In the genomic region with DNA sequence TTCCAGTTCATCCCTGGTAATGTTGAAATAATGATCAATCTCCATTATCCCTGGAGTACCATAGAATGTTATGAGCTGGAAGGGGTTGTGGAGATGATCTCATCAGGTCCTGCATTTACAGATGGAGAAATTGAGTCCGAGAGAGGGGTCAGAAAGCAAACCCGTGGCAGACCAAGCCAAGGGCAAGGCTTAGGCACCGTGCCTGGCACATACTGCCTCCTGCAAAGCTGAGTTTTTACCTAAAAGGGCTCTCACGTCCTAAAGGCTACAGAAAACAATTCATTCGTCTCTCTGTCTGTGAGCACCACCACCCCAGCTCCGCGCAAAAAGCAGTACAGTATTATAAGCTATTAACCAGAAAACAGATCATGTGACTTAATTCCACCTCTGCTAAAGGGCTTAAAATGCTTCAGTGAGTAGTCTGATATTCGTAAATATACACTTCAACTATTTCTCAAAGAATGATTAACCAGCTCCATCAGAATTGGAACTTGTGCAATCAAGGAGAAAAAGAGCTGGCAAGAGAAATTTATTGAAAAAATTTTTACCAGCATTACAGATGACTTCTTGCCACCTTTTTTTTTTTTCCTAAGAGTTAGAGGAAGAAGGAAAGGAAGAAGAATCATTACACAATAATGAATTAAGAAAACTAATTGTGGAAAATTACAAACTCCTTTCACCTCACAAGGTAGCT, we compare ENCODE assay signal across 10 cellular contexts. TPM values are rescaled to one million over a fixed set of nuclear protein-coding genes. Genes with fewer than 3 reads are reported as not detected.
DNase-seq lines count a peak whose midpoint lies in the region; ATAC-seq and TF ChIP-seq lines count a peak whose summit lies in the region.
"Had no signal": no experiment of that assay in that cellular context is flagged by ENCODE, and none has a peak within 500 bp of the region (broad histone marks: within the 10 kb centered on the region; RNA-seq: fewer than 3 reads in every experiment).

No MANE protein-coding gene starts in this region.

- H3K4me3 Mint-ChIP-seq in T-helper 17 cell = no peak overlapping the region
- H3K4me3 Mint-ChIP-seq: activated naive CD8-positive, alpha-beta T cell treated with anti-CD3 and anti-CD28 coated beads, Interleukin-2, amount 50 U/mL, for 24 hours; dendritic cell treated with granulocyte-macrophage colony-stimulating factor and Interleukin-4, amounts not matched to agents 40 ng/mL and 50 ng/mL, for 4 days had no signal

- peaks cover 10% of the 10 kb centered on the region for H3K4me1 Mint-ChIP-seq in T-helper 17 cell

- peak overlapping the region; percentile 92 for H3K4me2 ChIP-seq in PC-9

- no peaks in the 10 kb centered on the region for H3K27me3 ChIP-seq in PC-9 (ENCODE audit: insufficient read depth, low read depth)
- no peaks in the 10 kb centered on the region for H3K27me3 ChIP-seq in colonic mucosa
- no peaks in the 10 kb centered on the region for H3K27me3 ChIP-seq in liver (ENCODE audit: control insufficient read depth in 4 of 4, insufficient read depth in 4 of 4, low read length in 3 of 4)
- no peaks in the 10 kb centered on the region for H3K27me3 ChIP-seq in upper lobe of left lung

- H3K27ac ChIP-seq in PC-9 (peak overlapping the region; percentile 91), colonic mucosa (peak overlapping the region; percentile 83), liver (ENCODE audit: low read depth in 1 of 2, low read length in 2 of 2) (peak overlapping the region; percentile 70 to 87), upper lobe of left lung (peak overlapping the region; percentile 73 to 90 (median 83))
- H3K27ac ChIP-seq: psoas muscle had no signal

- peaks cover 68% of the 10 kb centered on the region for H3F3A ChIP-seq in PC-9 (ENCODE audit: insufficient read depth, low read depth)

- TF ChIP-seq CTCF in PC-9 (conservative IDR thresholded peaks at IDR 0.05) = no peak
- TF ChIP-seq CTCF in colonic mucosa (IDR thresholded peaks at IDR 0.05) = no peak
- no peak for TF ChIP-seq CTCF in liver (IDR thresholded peaks at IDR 0.05; ENCODE audit: low read depth, low read length, missing input control)
- no peak for TF ChIP-seq CTCF in upper lobe of left lung (IDR thresholded peaks at IDR 0.05)

- WGBS in liver = 36% methylated on average over 8 of the region's 8 CpGs
- 55 to 64% methylated on average over 8 of the region's 8 CpGs for WGBS in upper lobe of left lung, 2 donors

- no peak overlapping the region for H3K4me3 ChIP-seq in PC-9
- no peak overlapping the region for H3K4me3 ChIP-seq in colonic mucosa
- H3K4me3 ChIP-seq in liver (ENCODE audit: low read depth in 1 of 3, low read length in 3 of 3) = peak overlapping the region in 2 of 3 donors; percentile 21 to 33
- no peak overlapping the region for H3K4me3 ChIP-seq in upper lobe of left lung
- H3K4me3 ChIP-seq: psoas muscle had no signal

- H3K27me3 Mint-ChIP-seq in T-helper 17 cell = no peaks in the 10 kb centered on the region
- H3K27me3 Mint-ChIP-seq: activated naive CD8-positive, alpha-beta T cell treated with anti-CD3 and anti-CD28 coated beads, Interleukin-2, amount 50 U/mL, for 24 hours had no signal

- TF ChIP-seq POLR2A in upper lobe of left lung (IDR thresholded peaks at IDR 0.05) = no peak

- no peak for TF ChIP-seq EP300 in upper lobe of left lung (IDR thresholded peaks at IDR 0.05)

- H4K20me1 ChIP-seq in PC-9 (ENCODE audit: insufficient read depth) = 0 out of 2 replicates have a peak, but pooled peaks cover 4% of the 10 kb centered on the region

- peaks cover 9% of the 10 kb centered on the region; the same call in 1 of the 2 replicates for H3K36me3 ChIP-seq in PC-9 (ENCODE audit: low read depth)
- H3K36me3 ChIP-seq in colonic mucosa = no peaks in the 10 kb centered on the region
- H3K36me3 ChIP-seq in liver (ENCODE audit: control insufficient read depth in 4 of 4, insufficient read depth in 3 of 4, low read depth in 1 of 4, low read length in 3 of 4) = no peaks in the 10 kb centered on the region
- no peaks in the 10 kb centered on the region for H3K36me3 ChIP-seq in upper lobe of left lung

- POLR2A ChIA-PET in PC-9 (lab: Charles Lee; ENCODE audit: unreplicated experiment) = interaction anchor here (0.6 to 0.7 kb wide), 3 partner anchors 14 to 93 kb away, joined by 3 to 4 read pairs (median 4); no protein-coding TSS in a partner anchor

- H2AFZ ChIP-seq in PC-9 = no peak overlapping the region; the same call in 1 of the 2 replicates

- intact Hi-C loops in PC-9 (cut with micrococcal nuclease; ENCODE audit: unreplicated experiment) (no loop called here), colonic mucosa (cut with DNase I) (no loop called here)

- H3K27ac Mint-ChIP-seq in T-helper 17 cell = no peak overlapping the region
- H3K27ac Mint-ChIP-seq: activated naive CD8-positive, alpha-beta T cell treated with anti-CD3 and anti-CD28 coated beads, Interleukin-2, amount 50 U/mL, for 24 hours; dendritic cell treated with granulocyte-macrophage colony-stimulating factor and Interleukin-4, amounts not matched to agents 40 ng/mL and 50 ng/mL, for 4 days had no signal

- H3K4me1 ChIP-seq in PC-9 (replicated peaks; ENCODE audit: insufficient read depth) = peaks cover 65% of the 10 kb centered on the region
- no peaks in the 10 kb centered on the region for H3K4me1 ChIP-seq in colonic mucosa
- H3K4me1 ChIP-seq in liver (ENCODE audit: control insufficient read depth in 4 of 4, insufficient read depth in 4 of 4, low read length in 3 of 4) = peaks cover 11 to 52% (median 34%) of the 10 kb centered on the region in 4 donors
- peaks cover 21 to 43% (median 38%) of the 10 kb centered on the region in 4 donors for H3K4me1 ChIP-seq in upper lobe of left lung

- H3K9ac ChIP-seq in colonic mucosa (ENCODE audit: low read depth in 2 of 2, low read length in 2 of 2) = no peak overlapping the region
- peak overlapping the region in 1 of 2 donors; percentile 16 for H3K9ac ChIP-seq in liver (ENCODE audit: low read depth in 1 of 2, low read length in 2 of 2)

- ATAC-seq in upper lobe of left lung (ENCODE audit: low FRiP score in 2 of 2) = no peak
- no peak for ATAC-seq in T-helper 17 cell
- ATAC-seq in GM18520 (IDR thresholded peaks at IDR 0.05; ENCODE audit: unreplicated experiment) = no peak
- ATAC-seq in GM18519 (IDR thresholded peaks at IDR 0.05; ENCODE audit: low FRiP score, unreplicated experiment) = no peak
- ATAC-seq: activated naive CD8-positive, alpha-beta T cell treated with anti-CD3 and anti-CD28 coated beads, Interleukin-2, amount 50 U/mL, for 24 hours; psoas muscle had no signal

- CTCF ChIA-PET in PC-9 (lab: Charles Lee) = interaction anchor here (0.6 to 2.3 kb wide), 5 partner anchors 11 to 92 kb away, joined by 3 to 11 read pairs (median 3); no protein-coding TSS in a partner anchor

- peaks cover 16% of the 10 kb centered on the region for H3K79me2 ChIP-seq in PC-9 (ENCODE audit: low read depth)

- no peak for TF ChIP-seq RAD21 in liver (IDR thresholded peaks at IDR 0.05)

- no peaks in the 10 kb centered on the region for H3K9me3 ChIP-seq in PC-9 (ENCODE audit: insufficient read depth, low read depth)
- no peaks in the 10 kb centered on the region for H3K9me3 ChIP-seq in colonic mucosa
- no peaks in the 10 kb centered on the region for H3K9me3 ChIP-seq in liver (ENCODE audit: control insufficient read depth in 4 of 4, low read length in 3 of 4)
- no peaks in the 10 kb centered on the region for H3K9me3 ChIP-seq in upper lobe of left lung
- no peaks in the 10 kb centered on the region for H3K9me3 ChIP-seq in T-helper 17 cell (ENCODE audit: control insufficient read depth, low read length, poor library complexity, severe bottlenecking)
- H3K9me3 ChIP-seq: psoas muscle had no signal

- peak in 1 of 2 experiments; percentile 77 for DNase-seq in PC-9
- DNase-seq in colonic mucosa = no peak
- DNase-seq in upper lobe of left lung = peak in 1 of 2 donors; percentile 46
- no peak for DNase-seq in T-helper 17 cell
- DNase-seq: activated naive CD8-positive, alpha-beta T cell treated with anti-CD3 and anti-CD28 coated beads, Interleukin-2, amount 50 U/mL, for 24 hours; psoas muscle had no signal

- H3K9me2 ChIP-seq in PC-9 (ENCODE audit: insufficient read depth) = no peaks in the 10 kb centered on the region

- no peaks in the 10 kb centered on the region for H3K36me3 Mint-ChIP-seq in T-helper 17 cell (ENCODE audit: low read depth)

- BruUV-seq in PC-9 (replicated peaks; lab: Mats Ljungman, UMichigan) = no TSS peak

TF ChIP-seq in liver, 16 proteins besides CTCF, POLR2A, EP300 and RAD21 (continues in another document):
- TF ChIP-seq, protein P1, sequence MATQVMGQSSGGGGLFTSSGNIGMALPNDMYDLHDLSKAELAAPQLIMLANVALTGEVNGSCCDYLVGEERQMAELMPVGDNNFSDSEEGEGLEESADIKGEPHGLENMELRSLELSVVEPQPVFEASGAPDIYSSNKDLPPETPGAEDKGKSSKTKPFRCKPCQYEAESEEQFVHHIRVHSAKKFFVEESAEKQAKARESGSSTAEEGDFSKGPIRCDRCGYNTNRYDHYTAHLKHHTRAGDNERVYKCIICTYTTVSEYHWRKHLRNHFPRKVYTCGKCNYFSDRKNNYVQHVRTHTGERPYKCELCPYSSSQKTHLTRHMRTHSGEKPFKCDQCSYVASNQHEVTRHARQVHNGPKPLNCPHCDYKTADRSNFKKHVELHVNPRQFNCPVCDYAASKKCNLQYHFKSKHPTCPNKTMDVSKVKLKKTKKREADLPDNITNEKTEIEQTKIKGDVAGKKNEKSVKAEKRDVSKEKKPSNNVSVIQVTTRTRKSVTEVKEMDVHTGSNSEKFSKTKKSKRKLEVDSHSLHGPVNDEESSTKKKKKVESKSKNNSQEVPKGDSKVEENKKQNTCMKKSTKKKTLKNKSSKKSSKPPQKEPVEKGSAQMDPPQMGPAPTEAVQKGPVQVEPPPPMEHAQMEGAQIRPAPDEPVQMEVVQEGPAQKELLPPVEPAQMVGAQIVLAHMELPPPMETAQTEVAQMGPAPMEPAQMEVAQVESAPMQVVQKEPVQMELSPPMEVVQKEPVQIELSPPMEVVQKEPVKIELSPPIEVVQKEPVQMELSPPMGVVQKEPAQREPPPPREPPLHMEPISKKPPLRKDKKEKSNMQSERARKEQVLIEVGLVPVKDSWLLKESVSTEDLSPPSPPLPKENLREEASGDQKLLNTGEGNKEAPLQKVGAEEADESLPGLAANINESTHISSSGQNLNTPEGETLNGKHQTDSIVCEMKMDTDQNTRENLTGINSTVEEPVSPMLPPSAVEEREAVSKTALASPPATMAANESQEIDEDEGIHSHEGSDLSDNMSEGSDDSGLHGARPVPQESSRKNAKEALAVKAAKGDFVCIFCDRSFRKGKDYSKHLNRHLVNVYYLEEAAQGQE (IDR thresholded peaks at IDR 0.05) = no peak
- no peak for TF ChIP-seq RXRA (IDR thresholded peaks at IDR 0.05)
- peak in 1 of 2 donors; percentile 20 for TF ChIP-seq GABPA (IDR thresholded peaks at IDR 0.05 in 1 of 2, conservative IDR thresholded peaks at IDR 0.05 in 1 of 2)

RNA-seq across cellular contexts. Expression of a gene that starts 3.4 kb away (rescaled TPM):
- total RNA-seq in PC-9 (2021) = 52.2 and 80.3 TPM in 2 replicates
- 10 to 100 TPM; 16.6 to 35.6 TPM for total RNA-seq in colonic mucosa
- 1 to 10 TPM; 6.2 to 8.8 TPM for total RNA-seq in liver
- polyA plus RNA-seq in liver = 1 to 10 TPM; 1.2 to 5.7 TPM
- 10 to 100 TPM in 5 of 6 donors, 1 to 10 TPM in 1; 7.3 to 56.4 (median 43.4) TPM for total RNA-seq in upper lobe of left lung
- 1 to 10 TPM; 4.0 to 6.8 TPM for total RNA-seq in T-helper 17 cell

RNA-seq across cellular contexts. Expression of a gene that starts 36.6 kb away (rescaled TPM):
- total RNA-seq in PC-9 (2021) (4.1 and 6.3 TPM in 2 replicates), colonic mucosa (1 to 10 TPM; 1.9 to 2.9 TPM), liver (10 to 100 TPM; 23.8 to 90.3 TPM), upper lobe of left lung (10 to 100 TPM in 2 of 6 donors, 1 to 10 TPM in 4; 2.1 to 36.7 (median 5.1) TPM), T-helper 17 cell (1 to 10 TPM in 1 of 2 donors, not detected in 1; 2.1 TPM)
- 1 to 10 TPM; 5.6 to 8.9 TPM for polyA plus RNA-seq in liver

Comparison
In these comparisons a context has a peak if more than half of its experiments do, and no peak if none do; other contexts are left out.
1. H3K4me3 ChIP-seq: peak in liver (2 of 3); none in PC-9 (single experiment), colonic mucosa (single experiment) and upper lobe of left lung (0 of 4).
2. Peak in every context shown above with its lines, with median percentiles within 50 percentile points of each other: H3K27ac ChIP-seq.